Comparison of ENCODE assay signal across 29 cellular contexts in genomic region chr13:38176664-38177063, GRCh38.
"Had no signal": no experiment of that assay in that cellular context is flagged by ENCODE, and none has a peak within 500 bp of the region (broad histone marks: within the 10 kb centered on the region; RNA-seq: fewer than 3 reads in every experiment).

No MANE protein-coding gene starts in this region.

- H3K4me3 ChIP-seq: left lung, lower lobe of right lung, mucosa of descending colon, right atrium auricular region, right lobe of liver, smooth muscle cell, stomach, testis, thyroid gland, transverse colon, upper lobe of left lung, vagina had no signal

- H2AFZ ChIP-seq: parathyroid adenoma had no signal

- H3K9ac ChIP-seq: parathyroid adenoma had no signal

- H3K9me3 ChIP-seq: left lung, lower lobe of right lung, mucosa of descending colon, neutrophil, right atrium auricular region, right lobe of liver, stomach, testis, thyroid gland, transverse colon, upper lobe of left lung, vagina had no signal

- H3K4me1 ChIP-seq: left lung, lower lobe of right lung, parathyroid adenoma, right atrium auricular region, right lobe of liver, stomach, testis, thyroid gland, transverse colon, upper lobe of left lung, vagina had no signal

- DNase-seq: hypothalamus; immature natural killer cell; kidney; left colon; left lung; lower lobe of right lung; mammary epithelial cell; mesendoderm; midbrain; mucosa of descending colon; naive thymus-derived CD4-positive, alpha-beta T cell; occipital lobe; right lobe of liver; stimulated activated CD4-positive, alpha-beta T cell treated with anti-CD3 and anti-CD28 coated beads, Interleukin-1b, Interleukin-23, amount 100 ng/mL, for 48 hours; stimulated activated CD4-positive, alpha-beta T cell treated with anti-CD3 and anti-CD28 coated beads, Interleukin-2, amount 100 ng/mL, for 48 hours; stimulated activated naive B cell treated with anti-CD40 and anti-IgM and Interleukin-4, amounts not matched to agents 10 μg/mL and 1 μg/mL and 100 μg/mL, for 72 hours; stimulated activated naive CD8-positive, alpha-beta T cell treated with anti-CD3 and anti-CD28 coated beads, Interleukin-15, Interleukin-2, amounts not matched to agents 100 U/mL and 50 U/mL, for 24 hours; stomach; testis; thyroid gland; transverse colon; upper lobe of left lung had no signal

- H3K4me2 ChIP-seq: smooth muscle cell had no signal

- H3K36me3 ChIP-seq: left lung, lower lobe of right lung, neutrophil, right atrium auricular region, right lobe of liver, stomach, thyroid gland, transverse colon, upper lobe of left lung, vagina had no signal

- FAIRE-seq: islet of Langerhans, kidney had no signal

- ATAC-seq: left colon; left lung; lower lobe of right lung; mucosa of descending colon; naive thymus-derived CD4-positive, alpha-beta T cell; natural killer cell treated with Interleukin-12 subunit alpha and Interleukin-12 subunit beta and Interleukin-15 and Interleukin-18, amount 100 ng/mL, for 72 hours; right lobe of liver; stimulated activated naive B cell treated with anti-CD40 and anti-IgM and Interleukin-4, amounts not matched to agents 10 μg/mL and 1 μg/mL and 100 μg/mL, for 72 hours; stimulated activated naive CD8-positive, alpha-beta T cell treated with anti-CD3 and anti-CD28 coated beads, Interleukin-15, Interleukin-2, amounts not matched to agents 100 U/mL and 50 U/mL, for 24 hours had no signal

- H3K27ac ChIP-seq: left lung, lower lobe of right lung, neutrophil, parathyroid adenoma, right atrium auricular region, right lobe of liver, stomach, testis, thyroid gland, transverse colon, upper lobe of left lung, vagina had no signal

- H3K27me3 ChIP-seq: left lung, neutrophil, right atrium auricular region, right lobe of liver, stomach, testis, thyroid gland, transverse colon, upper lobe of left lung, vagina had no signal

- H3K79me2 ChIP-seq: parathyroid adenoma had no signal
